Comparison of ENCODE assay signal across 8 cellular contexts in the genomic region with DNA sequence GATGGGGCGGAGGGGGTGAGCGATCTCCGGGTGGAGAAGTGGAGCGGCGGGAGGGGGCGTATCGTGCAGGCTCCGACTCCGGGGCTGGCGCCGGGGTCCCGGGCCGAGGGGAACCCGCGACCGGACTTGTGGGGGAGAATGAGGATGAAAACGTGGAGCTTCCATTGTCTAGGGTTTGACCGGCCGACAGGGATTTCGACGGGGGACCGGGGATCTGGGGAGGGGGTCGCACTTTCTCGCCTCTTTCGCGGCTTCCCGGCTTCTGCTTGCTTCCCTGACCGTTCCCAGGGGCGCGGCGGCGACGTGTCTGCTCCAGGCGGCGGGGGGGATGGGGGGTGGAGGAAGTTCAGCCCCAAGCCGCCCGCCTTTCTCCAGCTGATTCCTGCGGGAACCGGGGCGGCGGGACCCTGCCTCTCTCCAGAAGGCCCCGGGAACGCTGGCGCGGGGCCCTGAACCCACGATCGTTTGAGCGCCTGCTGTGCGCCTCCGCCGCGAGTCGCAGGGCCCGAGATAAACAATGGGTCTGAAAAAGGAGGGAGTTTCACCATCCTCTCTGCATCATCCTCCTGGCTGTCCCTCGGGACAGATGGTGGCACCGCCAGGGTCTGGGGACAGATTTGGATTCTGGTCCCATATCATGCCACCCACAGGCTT. TPM values are rescaled to one million over a fixed set of nuclear protein-coding genes. Genes with fewer than 3 reads are reported as not detected.
A peak's percentile ranks its signal among the peaks of the same experiment; 100 is the strongest.
DNase-seq lines count a peak whose midpoint lies in the region; ATAC-seq and TF ChIP-seq lines count a peak whose summit lies in the region.

No MANE protein-coding gene starts in this region.

- no peak for ATAC-seq in natural killer cell
- ATAC-seq in HG02798 (IDR thresholded peaks at IDR 0.05; ENCODE audit: poor library complexity, unreplicated experiment) = no peak
- ATAC-seq in HG02885 (IDR thresholded peaks at IDR 0.05; ENCODE audit: poor library complexity, unreplicated experiment) = no peak
- no peak for ATAC-seq in activated CD4-positive, CD25-positive, alpha-beta regulatory T cell treated with anti-CD3 and anti-CD28 coated beads, Interleukin-2, amount 50 U/mL, for 24 hours

- CTCF ChIA-PET in activated CD4-positive, alpha-beta T cell treated with anti-CD3 and anti-CD28 coated beads, Interleukin-2, amount 10 ng/mL, durations not matched to agents 7 days and 5 days (lab: Charles Lee) = interaction anchor here (1.0 to 8.1 kb wide), 4 partner anchors 9 to 20 kb away, joined by 4 to 65 read pairs (median 7); no protein-coding TSS in a partner anchor

- peak overlapping the region; percentile 95 for H3K27ac Mint-ChIP-seq in activated CD4-positive, alpha-beta T cell treated with anti-CD3 and anti-CD28 coated beads, Interleukin-2, amount 10 ng/mL, durations not matched to agents 7 days and 5 days
- H3K27ac Mint-ChIP-seq in natural killer cell = peak overlapping the region; percentile 92 to 94

- no peak for TF ChIP-seq POLR2A in esophagus muscularis mucosa (IDR thresholded peaks at IDR 0.05; ENCODE audit: low read depth)

- peaks cover 37 to 86% (median 82%) of the 10 kb centered on the region in 4 donors for H3K4me1 ChIP-seq in esophagus muscularis mucosa

- H3K36me3 ChIP-seq in esophagus muscularis mucosa = peaks cover 7 to 20% (median 14%) of the 10 kb centered on the region in 4 donors

- H3K9me3 Mint-ChIP-seq in activated CD4-positive, alpha-beta T cell treated with anti-CD3 and anti-CD28 coated beads, Interleukin-2, amount 10 ng/mL, durations not matched to agents 7 days and 5 days = no peaks in the 10 kb centered on the region
- no peaks in the 10 kb centered on the region for H3K9me3 Mint-ChIP-seq in natural killer cell

- TF ChIP-seq CTCF in HL-60 (IDR thresholded peaks at IDR 0.05; ENCODE audit: insufficient read depth, low read length) (no peak), esophagus muscularis mucosa (IDR thresholded peaks at IDR 0.05) (no peak), natural killer cell (IDR thresholded peaks at IDR 0.05) (no peak)

- H3K27ac ChIP-seq in HL-60 (replicated peaks) = peak overlapping the region; percentile 77
- peak overlapping the region; percentile 97 to 100 (median 100) for H3K27ac ChIP-seq in esophagus muscularis mucosa (replicated peaks in 1 of 4)

- TF ChIP-seq EP300 in esophagus muscularis mucosa (IDR thresholded peaks at IDR 0.05) = no peak

- peaks cover 71% of the 10 kb centered on the region for H3K4me1 Mint-ChIP-seq in activated CD4-positive, alpha-beta T cell treated with anti-CD3 and anti-CD28 coated beads, Interleukin-2, amount 10 ng/mL, durations not matched to agents 7 days and 5 days
- peaks cover 56 to 62% of the 10 kb centered on the region in 2 donors for H3K4me1 Mint-ChIP-seq in natural killer cell

- H3K4me3 Mint-ChIP-seq in activated CD4-positive, alpha-beta T cell treated with anti-CD3 and anti-CD28 coated beads, Interleukin-2, amount 10 ng/mL, durations not matched to agents 7 days and 5 days = peak overlapping the region; percentile 83
- peak overlapping the region; percentile 82 for H3K4me3 Mint-ChIP-seq in natural killer cell

- intact Hi-C loops in esophagus muscularis mucosa (cut with DNase I) (no loop called here), natural killer cell (cut with micrococcal nuclease) (loop anchor here (5.0 to 10.0 kb wide), 3 partner anchors 250 to 508 kb away; no protein-coding TSS in a partner anchor)

- peaks cover 42% of the 10 kb centered on the region for H3K36me3 Mint-ChIP-seq in activated CD4-positive, alpha-beta T cell treated with anti-CD3 and anti-CD28 coated beads, Interleukin-2, amount 10 ng/mL, durations not matched to agents 7 days and 5 days (ENCODE audit: low read depth)
- no peaks in the 10 kb centered on the region for H3K36me3 Mint-ChIP-seq in natural killer cell

- POLR2A ChIA-PET in activated CD4-positive, alpha-beta T cell treated with anti-CD3 and anti-CD28 coated beads, Interleukin-2, amount 10 ng/mL, durations not matched to agents 7 days and 5 days (lab: Charles Lee) = interaction anchor here (0.6 to 1.0 kb wide), 2 partner anchors 10 to 108 kb away, joined by 3 to 4 read pairs; partner anchors contain the start of gene FAM32A

- H3K27me3 ChIP-seq in HL-60 (ENCODE audit: insufficient read depth, poor library complexity, severe bottlenecking) (no peaks in the 10 kb centered on the region), esophagus muscularis mucosa (peaks cover 0 to 5% (median 0%) of the 10 kb centered on the region in 4 donors)

- DNase-seq in CD1c-positive myeloid dendritic cell (ENCODE audit: extremely low spot score) (peak; percentile 45), HL-60 (ENCODE audit: low read depth in 1 of 2, low spot score in 1 of 2) (no peak), esophagus muscularis mucosa (ENCODE audit: extremely low spot score) (peak; percentile 91), natural killer cell (no peak)
- no peak for DNase-seq in activated CD4-positive, alpha-beta T cell treated with anti-CD3 and anti-CD28 coated beads, Interleukin-2, amount 10 ng/mL, durations not matched to agents 7 days and 5 days

- H3K9me3 ChIP-seq in esophagus muscularis mucosa = peaks cover 0 to 5% (median 0%) of the 10 kb centered on the region in 4 donors

- H3K27me3 Mint-ChIP-seq in activated CD4-positive, alpha-beta T cell treated with anti-CD3 and anti-CD28 coated beads, Interleukin-2, amount 10 ng/mL, durations not matched to agents 7 days and 5 days = no peaks in the 10 kb centered on the region
- no peaks in the 10 kb centered on the region for H3K27me3 Mint-ChIP-seq in natural killer cell (ENCODE audit: low read depth in 2 of 2)

- H3K4me3 ChIP-seq in HL-60 (replicated peaks; ENCODE audit: insufficient read depth, low read length) (peak overlapping the region; percentile 56), esophagus muscularis mucosa (peak overlapping the region; percentile 73 to 100 (median 99))

- 4% methylated on average over 24 of the region's 56 CpGs for WGBS in esophagus muscularis mucosa

RNA-seq across cellular contexts. Expression of gene TPM4, which starts 0.8 kb away (rescaled TPM):
- 100 to 1,000 TPM; 422 to 485 TPM for total RNA-seq in activated CD4-positive, alpha-beta T cell treated with anti-CD3 and anti-CD28 coated beads, Interleukin-2, amount 10 ng/mL, durations not matched to agents 7 days and 5 days
- total RNA-seq in esophagus muscularis mucosa (100 to 1,000 TPM; 378 to 445 (median 414) TPM), natural killer cell (100 to 1,000 TPM; 239 to 283 (median 266) TPM)

RNA-seq across cellular contexts. Expression of gene RAB8A, which starts 34.6 kb away (rescaled TPM):
- 100 to 1,000 TPM; 167 to 175 TPM for total RNA-seq in activated CD4-positive, alpha-beta T cell treated with anti-CD3 and anti-CD28 coated beads, Interleukin-2, amount 10 ng/mL, durations not matched to agents 7 days and 5 days
- total RNA-seq in esophagus muscularis mucosa (10 to 100 TPM; 37.9 to 56.4 (median 42.9) TPM), natural killer cell (100 to 1,000 TPM; 137 to 161 (median 149) TPM)

Comparison
In these comparisons a context has a peak if more than half of its experiments do, and no peak if none do; other contexts are left out.
1. DNase-seq: peak in CD1c-positive myeloid dendritic cell (single experiment) and esophagus muscularis mucosa (single experiment); none in HL-60 (0 of 2), activated CD4-positive, alpha-beta T cell treated with anti-CD3 and anti-CD28 coated beads, Interleukin-2, amount 10 ng/mL, durations not matched to agents 7 days and 5 days (single experiment) and natural killer cell (single experiment).